23 cellular contexts compared by ENCODE assay signal in genomic region chr14:41144370-41144769, GRCh38.
"Had no signal": no experiment of that assay in that cellular context is flagged by ENCODE, and none has a peak within 500 bp of the region (broad histone marks: within the 10 kb centered on the region; RNA-seq: fewer than 3 reads in every experiment).

No MANE protein-coding gene starts in this region.

- H3K4me1 ChIP-seq: Peyer's patch had no signal

- DNase-seq: activated CD4-positive, alpha-beta memory T cell treated with anti-CD3 and anti-CD28 coated beads for 36 hours; activated CD4-positive, alpha-beta T cell treated with anti-CD3 and anti-CD28 coated beads, Interleukin-2, amount 10 ng/mL, durations not matched to agents 7 days and 5 days; activated CD4-positive, CD25-positive, alpha-beta regulatory T cell; activated CD8-positive, alpha-beta memory T cell treated with anti-CD3 and anti-CD28 coated beads for 24 hours; activated effector memory CD4-positive, alpha-beta T cell treated with anti-CD3 and anti-CD28 coated beads, Interleukin-2, amount 50 U/mL, for 16 hours; activated naive CD4-positive, alpha-beta T cell treated with anti-CD3 and anti-CD28 coated beads for 36 hours; activated T-cell treated with anti-CD3 and anti-CD28 coated beads, Interleukin-2, amount 50 U/mL, for 4 hours; amygdala; cerebellar nuclear complex; MM.1S; NCI-H1105; NCI-H1436; NCI-H1694 treated with DMSO at 0.1 percent for 48 hours; NCI-H2081 treated with DMSO at 0.1 percent for 48 hours; NCI-H446; NCI-H526; Peyer's patch; SIG-M5; T-cell; T-helper 2 cell; T1000 had no signal

- H3K4me3 ChIP-seq: cardiac muscle cell, Peyer's patch had no signal

- ATAC-seq: activated T-cell treated with anti-CD3 and anti-CD28 coated beads, Interleukin-2, amount 50 U/mL, for 4 hours; T-cell had no signal

- H3K27me3 ChIP-seq: cardiac muscle cell, Peyer's patch had no signal

- H3K27ac ChIP-seq: cardiac muscle cell, Peyer's patch, VCaP had no signal

- H3K36me3 ChIP-seq: cardiac muscle cell, Peyer's patch had no signal
